ENCODE assay signal across 6 cellular contexts in the genomic region with DNA sequence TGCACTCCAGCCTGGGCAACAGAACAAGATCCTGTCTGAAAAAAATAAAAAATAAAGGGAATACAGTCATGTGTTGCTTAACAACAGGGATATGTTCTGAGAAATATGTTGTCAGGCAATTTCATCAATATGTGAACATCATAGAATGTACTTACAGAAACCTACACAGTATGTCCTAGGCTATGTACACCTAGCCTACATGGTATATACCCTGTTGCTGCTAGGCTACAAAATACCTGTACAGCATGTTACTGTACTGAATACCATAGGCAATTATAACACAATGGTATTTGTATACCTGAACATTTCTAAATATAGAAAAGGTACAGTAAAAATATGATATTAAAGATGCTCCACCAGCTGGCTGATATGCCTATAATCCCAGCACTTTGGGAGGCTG. TPM values are rescaled to one million over a fixed set of nuclear protein-coding genes. Genes with fewer than 3 reads are reported as not detected.
DNase-seq lines count a peak whose midpoint lies in the region; ATAC-seq, FAIRE-seq and TF ChIP-seq lines count a peak whose summit lies in the region.
"Not testable (repeated sequence)": the region's sequence is repeated elsewhere in the genome, so short reads cannot be mapped to it uniquely, and the experiment has no call there.

No MANE protein-coding gene starts in this region.

- H3K9me2 ChIP-seq in HCT116 (ENCODE audit: insufficient read depth); PC-3 (replicated peaks; ENCODE audit: low read length): not testable (repeated sequence)

- RAD21 ChIA-PET in HCT116 (lab: Charles Lee; ENCODE audit: low non-redundant PET in 1 of 2, low total read pairs in 2 of 2, uncharacterized antibody in 2 of 2, unreplicated experiment in 2 of 2), result not testable (repeated sequence)

- not testable (repeated sequence) for H3K27ac ChIP-seq in HCT116 (ENCODE audit: low read depth, low read length); PC-3 (ENCODE audit: low read length); Panc1 (ENCODE audit: low read length); HepG2 (ENCODE audit: extremely low read length, insufficient read depth, low read length)

- not testable (repeated sequence) for H3K4me1 ChIP-seq in HCT116 (ENCODE audit: control insufficient read depth in 1 of 2, insufficient read depth in 2 of 2, low read length in 2 of 2); PC-3 (ENCODE audit: insufficient read depth, low read length); Panc1 (ENCODE audit: control insufficient read depth, insufficient read depth, low read length); HepG2 (ENCODE audit: insufficient read depth, low read length)

- peak; percentile 46; the same call in 1 of the 2 replicates for ATAC-seq in HCT116
- peak; percentile 65 for ATAC-seq in PC-3
- peak; percentile 60; the same call in 1 of the 2 replicates for ATAC-seq in Panc1
- ATAC-seq in esophagus mucosa, result peak; percentile 28
- peak; percentile 40; the same call in 1 of the 3 replicates for ATAC-seq in HepG2

- POLR2A ChIA-PET in HCT116 (lab: Charles Lee); HepG2 (lab: Yijun Ruan, JAX): not testable (repeated sequence)
- POLR2A ChIA-PET in PC-3 (lab: Charles Lee; ENCODE audit: unreplicated experiment) (interaction anchor here (0.6 kb wide), 1 partner anchor 62 kb away, joined by 3 read pairs; no protein-coding TSS in a partner anchor), Panc1 (lab: Charles Lee) (interaction anchor here (0.7 kb wide), 1 partner anchor 64 kb away, joined by 4 read pairs; no protein-coding TSS in a partner anchor)

- not testable (repeated sequence) for H3F3A ChIP-seq in PC-3 (ENCODE audit: low read length, unreplicated experiment)

- H3K4me3 ChIP-seq in HCT116 (replicated peaks in 1 of 2; ENCODE audit: low read depth in 1 of 2, low read length in 2 of 2); PC-3 (ENCODE audit: low read length); Panc1 (ENCODE audit: low read depth in 2 of 2, low read length in 2 of 2); HepG2 (replicated peaks in 1 of 3; ENCODE audit: insufficient read depth in 1 of 3, low read depth in 2 of 3, low read length in 3 of 3): not testable (repeated sequence)

- in situ Hi-C loops in Panc1 (cut with HindIII; ENCODE audit: low pct_unique_long_range_greater_than_20kb, low sequenced_read_pairs); HepG2 (cut with HindIII; ENCODE audit: extremely low pct_ligation_motif_present, low pct_unique_long_range_greater_than_20kb): not testable (repeated sequence)

- H3K79me2 ChIP-seq in HCT116 (ENCODE audit: insufficient read depth, low read length); PC-3 (ENCODE audit: low read length); HepG2 (ENCODE audit: insufficient read depth, low read length): not testable (repeated sequence)

- TF ChIP-seq RAD21 in HCT116 (IDR thresholded peaks at IDR 0.05; ENCODE audit: low read depth); HepG2 (CRISPR knock-in tag; IDR thresholded peaks at IDR 0.05): not testable (repeated sequence)

- not testable (repeated sequence) for DNase-seq in HCT116 (ENCODE audit: low read depth, low spot score); Panc1 (ENCODE audit: low read depth, low spot score); HepG2 (ENCODE audit: low spot score); urothelium cell line (ENCODE audit: low spot score)
- DNase-seq in PC-3, result peak; percentile 19

- CTCF ChIA-PET in HCT116 (lab: Charles Lee); PC-3 (lab: Charles Lee); Panc1 (lab: Charles Lee); HepG2 (lab: Yijun Ruan, JAX; ENCODE audit: low intra/inter-chr PET ratio, low total read pairs): not testable (repeated sequence)

- intact Hi-C loops in HCT116 (cut with micrococcal nuclease), result loop anchor here (10.0 kb wide), 1 partner anchor 59 kb away; a partner anchor contains a TSS
- intact Hi-C loops in PC-3 (cut with micrococcal nuclease); Panc1 (cut with micrococcal nuclease; ENCODE audit: unreplicated experiment); HepG2 (cut with micrococcal nuclease; ENCODE audit: unreplicated experiment): not testable (repeated sequence)

- FAIRE-seq in HepG2 (lab: Jason Lieb, UNC), result not testable (repeated sequence)
- FAIRE-seq in urothelium cell line (lab: Jason Lieb, UNC), result peak; percentile 44

- not testable (repeated sequence) for H3K9me3 ChIP-seq in HCT116 (ENCODE audit: control insufficient read depth in 1 of 2, insufficient read depth in 1 of 2, low read depth in 1 of 2, low read length in 2 of 2); PC-3 (ENCODE audit: low read length); Panc1 (ENCODE audit: control insufficient read depth, insufficient read depth, low read depth, low read length); HepG2 (ENCODE audit: low read length)

- not testable (repeated sequence) for H3K4me2 ChIP-seq in HCT116 (ENCODE audit: low read length); PC-3 (ENCODE audit: low read length); HepG2 (ENCODE audit: low read depth, low read length)

- TF ChIP-seq CTCF in HCT116 (IDR thresholded peaks at IDR 0.05 in 2 of 3, conservative IDR thresholded peaks at IDR 0.05 in 1 of 3; ENCODE audit: borderline replicate concordance in 1 of 3, insufficient read depth in 1 of 3, low read depth in 2 of 3, low read length in 2 of 3); PC-3 (conservative IDR thresholded peaks at IDR 0.05; ENCODE audit: low read depth, low read length); Panc1 (IDR thresholded peaks at IDR 0.05); HepG2 (CRISPR knock-in tag; IDR thresholded peaks at IDR 0.05): not testable (repeated sequence)

- H4K20me1 ChIP-seq in HCT116 (ENCODE audit: insufficient read depth); PC-3 (ENCODE audit: low read length); HepG2 (ENCODE audit: insufficient read depth, low read length): not testable (repeated sequence)

- TF ChIP-seq POLR2A in HCT116 (IDR thresholded peaks at IDR 0.05; ENCODE audit: borderline replicate concordance, extremely low read depth, insufficient read depth, insufficient read length); HepG2 (IDR thresholded peaks at IDR 0.05; ENCODE audit: insufficient read depth in 1 of 2, low read depth in 2 of 2, low read length in 2 of 2): not testable (repeated sequence)

- not testable (repeated sequence) for H3K9ac ChIP-seq in HCT116 (ENCODE audit: low read length); PC-3 (ENCODE audit: low read length); HepG2 (ENCODE audit: insufficient read depth, low read depth, low read length)

- BruUV-seq in HCT116 (replicated peaks; lab: Mats Ljungman, UMichigan); PC-3 (replicated peaks; lab: Mats Ljungman, UMichigan); HepG2 (replicated peaks; lab: Mats Ljungman, UMichigan): not testable (repeated sequence)
- BruUV-seq in Panc1 (replicated peaks; lab: Mats Ljungman, UMichigan), result TSS peak; percentile 24

- TF ChIP-seq EP300 in HepG2 (IDR thresholded peaks at IDR 0.05; ENCODE audit: low read depth in 2 of 2, low read length in 2 of 2); HepG2 (CRISPR knock-in tag; IDR thresholded peaks at IDR 0.05; ENCODE audit: borderline replicate concordance): not testable (repeated sequence)

- not testable (repeated sequence) for H3K27me3 ChIP-seq in HCT116 (ENCODE audit: insufficient read depth, low read length); PC-3 (ENCODE audit: low read length); Panc1 (ENCODE audit: control insufficient read depth, insufficient read depth, low read length); HepG2 (ENCODE audit: control insufficient read depth in 1 of 2, insufficient read depth in 2 of 2, low read length in 2 of 2)

- not testable (repeated sequence) for H2AFZ ChIP-seq in HCT116 (ENCODE audit: low read depth, low read length, poor library complexity, severe bottlenecking); PC-3 (ENCODE audit: low read length); HepG2 (ENCODE audit: low read length)

- H3K36me3 ChIP-seq in HCT116 (ENCODE audit: control insufficient read depth in 1 of 2, insufficient read depth in 2 of 2, low read length in 2 of 2) (peaks cover 22 to 24% of the 10 kb centered on the region in 2 experiments), PC-3 (ENCODE audit: low read depth, low read length) (peaks cover 56% of the 10 kb centered on the region), Panc1 (ENCODE audit: control insufficient read depth, insufficient read depth, low read length) (peaks cover 13% of the 10 kb centered on the region), HepG2 (replicated peaks in 1 of 2; ENCODE audit: control insufficient read depth in 1 of 2, insufficient read depth in 2 of 2, low read length in 2 of 2) (peaks cover 8 to 43% of the 10 kb centered on the region in 2 experiments; a peak in 4 of 5 replicates)

RNA-seq across cellular contexts. Expression of a gene that starts 56.2 kb away (rescaled TPM):
- total RNA-seq in HCT116 (2021; ENCODE audit: unreplicated experiment) (526 TPM), PC-3 (2014; rRNA removed) (390 and 437 TPM in 2 replicates), Panc1 (2021; ENCODE audit: unreplicated experiment) (666 TPM), esophagus mucosa (232 TPM), HepG2 (2016; rRNA removed; fragmentation: Illumina TruSeq; extraction: Trizol) (424 and 443 TPM in 2 replicates)
- 233 and 294 TPM in 2 replicates for polyA plus RNA-seq in HCT116 (2012)
- polyA plus RNA-seq in Panc1 (2012; ENCODE audit: insufficient read length), result 250 TPM
- total RNA-seq in HepG2 (2016; cell fraction: cytosol; rRNA removed; fragmentation: Illumina TruSeq; extraction: Trizol; ENCODE audit: low read depth), result 39.2 and 44.6 TPM in 2 replicates
- 408 and 433 TPM in 2 replicates for total RNA-seq in HepG2 (2016; cell fraction: insoluble cytoplasmic fraction; rRNA removed; fragmentation: Illumina TruSeq; extraction: Trizol)
- total RNA-seq in HepG2 (2016; cell fraction: membrane; rRNA removed; fragmentation: Illumina TruSeq; extraction: Trizol), result 113 and 126 TPM in 2 replicates
- total RNA-seq in HepG2 (2016; cell fraction: nucleus; rRNA removed; fragmentation: Illumina TruSeq; extraction: Trizol), result 217 and 252 TPM in 2 replicates
- 164 and 169 TPM in 2 replicates for polyA plus RNA-seq in HepG2 (2011; rRNA removed)
- 81.9 and 93.5 TPM in 2 replicates for polyA plus RNA-seq in HepG2 (2011; cell fraction: cytosol; rRNA removed)
- 158 and 166 TPM in 2 replicates for polyA plus RNA-seq in HepG2 (2011; cell fraction: nucleus; rRNA removed)
- 249 and 287 TPM in 2 replicates for polyA plus RNA-seq in HepG2 (2012)
- polyA plus RNA-seq in HepG2 (2016; cell fraction: cytosol; fragmentation: Illumina TruSeq; extraction: Trizol; ENCODE audit: low read depth), result 7.4 and 10.3 TPM in 2 replicates
- 390 TPM in 2 replicates for polyA plus RNA-seq in HepG2 (2016; cell fraction: insoluble cytoplasmic fraction; fragmentation: Illumina TruSeq; extraction: Trizol; ENCODE audit: low read depth)
- polyA plus RNA-seq in HepG2 (2016; cell fraction: membrane; fragmentation: Illumina TruSeq; extraction: Trizol; ENCODE audit: low read depth), result 36.4 and 43.8 TPM in 2 replicates
- polyA plus RNA-seq in HepG2 (2016; cell fraction: nucleus; fragmentation: Illumina TruSeq; extraction: Trizol; ENCODE audit: insufficient read depth, low read depth), result 416 and 457 TPM in 2 replicates
- 266 and 436 TPM in 2 replicates for polyA minus RNA-seq in HepG2 (2011; rRNA and poly(A)+ RNA removed; ENCODE audit: low replicate concordance)
- polyA minus RNA-seq in HepG2 (2011; cell fraction: cytosol; rRNA and poly(A)+ RNA removed), result 150 and 163 TPM in 2 replicates
- polyA minus RNA-seq in HepG2 (2011; cell fraction: nucleus; rRNA and poly(A)+ RNA removed), result 84.6 and 120 TPM in 2 replicates
